8 cellular contexts compared by ENCODE assay signal in the genomic region with DNA sequence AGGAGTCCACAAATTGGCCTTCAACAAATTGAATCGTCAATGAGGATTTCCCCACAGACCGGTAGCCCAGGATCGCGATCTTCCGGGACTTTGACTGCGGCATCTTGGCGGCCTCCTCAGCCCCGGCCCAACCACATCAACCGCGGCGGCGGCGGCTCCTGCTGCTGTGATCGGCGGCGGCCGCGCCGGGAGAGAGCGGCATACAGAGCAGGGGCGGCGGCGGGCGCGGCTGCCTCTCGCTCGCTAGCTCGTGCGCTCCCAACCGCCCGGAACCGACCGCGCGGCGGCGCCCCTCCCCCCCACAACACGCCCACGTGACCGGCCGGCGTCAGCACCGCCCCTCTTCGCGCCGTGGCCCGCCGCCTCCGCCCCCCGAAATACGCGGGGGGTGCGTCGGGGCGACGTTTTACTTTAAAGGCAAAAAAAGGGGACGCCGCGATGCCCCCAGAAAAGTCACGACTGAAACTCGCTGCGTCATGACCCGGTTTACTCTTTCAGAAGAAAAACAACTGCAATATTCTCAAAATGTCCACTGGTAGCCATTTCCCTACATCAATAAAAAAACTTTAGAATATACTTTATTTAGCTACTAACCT. TPM values are rescaled to one million over a fixed set of nuclear protein-coding genes. Genes with fewer than 3 reads are reported as not detected.
A peak's percentile ranks its signal among the peaks of the same experiment; 100 is the strongest.
DNase-seq lines count a peak whose midpoint lies in the region; ATAC-seq and TF ChIP-seq lines count a peak whose summit lies in the region.
"Not testable (repeated sequence)": the region's sequence is repeated elsewhere in the genome, so short reads cannot be mapped to it uniquely, and the experiment has no call there.

No MANE protein-coding gene starts in this region.

- in situ Hi-C loops in IMR-90 (cut with MboI; ENCODE audit: low sequenced_read_pairs) = not testable (repeated sequence)

- not testable (repeated sequence) for H3K36me3 ChIP-seq in IMR-90 (ENCODE audit: control insufficient read depth, insufficient read depth, low read length); prostate gland

- H3K27me3 ChIP-seq in IMR-90 (ENCODE audit: control insufficient read depth, insufficient read depth, low read length); prostate gland (replicated peaks; ENCODE audit: insufficient read depth): not testable (repeated sequence)

- WGBS in IMR-90 (ENCODE audit: extremely low coverage in 2 of 2, insufficient read length in 1 of 2), 2 experiments = no CpG with 5 or more reads among the region's 63 CpGs
- WGBS in prostate gland = 1% methylated on average over 7 of the region's 63 CpGs

- TF ChIP-seq POLR2A in IMR-90 (IDR thresholded peaks at IDR 0.05; ENCODE audit: low read depth, low read length); prostate gland (IDR thresholded peaks at IDR 0.05): not testable (repeated sequence)

- POLR2A ChIA-PET in IMR-90 (lab: Charles Lee; ENCODE audit: unreplicated experiment); activated CD4-positive, alpha-beta T cell treated with anti-CD3 and anti-CD28 coated beads, Interleukin-2, amount 10 ng/mL, durations not matched to agents 7 days and 5 days (lab: Charles Lee): not testable (repeated sequence)

- H3K4me3 ChIP-seq in AG10803 (ENCODE audit: low read length) = peak overlapping the region; percentile 30; the same call in 1 of the 2 replicates
- H3K4me3 ChIP-seq in IMR-90 (ENCODE audit: insufficient read depth, low read depth, low read length) = peak overlapping the region; percentile 37
- peak overlapping the region; percentile 25 to 27 for H3K4me3 ChIP-seq in prostate gland

- not testable (repeated sequence) for H3K79me1 ChIP-seq in IMR-90 (ENCODE audit: low read depth in 1 of 2, low read length in 2 of 2)

- not testable (repeated sequence) for H3K27ac Mint-ChIP-seq in activated CD4-positive, alpha-beta T cell treated with anti-CD3 and anti-CD28 coated beads, Interleukin-2, amount 10 ng/mL, durations not matched to agents 7 days and 5 days
- peak overlapping the region; percentile 74 for H3K27ac Mint-ChIP-seq in chondrocyte (ENCODE audit: unreplicated experiment)
- peak overlapping the region in 5 of 6 donors; percentile 39 to 71 (median 62) for H3K27ac Mint-ChIP-seq in immature natural killer cell

- H3K4me1 Mint-ChIP-seq in activated CD4-positive, alpha-beta T cell treated with anti-CD3 and anti-CD28 coated beads, Interleukin-2, amount 10 ng/mL, durations not matched to agents 7 days and 5 days; chondrocyte (ENCODE audit: low read depth); immature natural killer cell: not testable (repeated sequence)

- not testable (repeated sequence) for H2BK120ac ChIP-seq in IMR-90 (ENCODE audit: low read depth, low read length)

- ATAC-seq in GM19397 (IDR thresholded peaks at IDR 0.05; ENCODE audit: unreplicated experiment) (peak; percentile 83), HG02763 (IDR thresholded peaks at IDR 0.05; ENCODE audit: unreplicated experiment) (peak; percentile 74), IMR-90 (ENCODE audit: low read depth) (peak; percentile 93)

- not testable (repeated sequence) for H3K9me3 ChIP-seq in IMR-90 (ENCODE audit: control insufficient read depth, insufficient read depth, low read length); prostate gland

- not testable (repeated sequence) for H2BK20ac ChIP-seq in IMR-90 (ENCODE audit: low read depth, low read length)

- not testable (repeated sequence) for DNase-seq in AG10803 (ENCODE audit: low read depth); IMR-90; activated CD4-positive, alpha-beta T cell treated with anti-CD3 and anti-CD28 coated beads, Interleukin-2, amount 10 ng/mL, durations not matched to agents 7 days and 5 days; chondrocyte (ENCODE audit: low spot score); prostate gland (ENCODE audit: low spot score)
- peak; percentile 14 to 33 (median 22) for DNase-seq in immature natural killer cell

- not testable (repeated sequence) for H3K4me1 ChIP-seq in IMR-90 (ENCODE audit: control insufficient read depth, insufficient read depth, low read length); prostate gland (replicated peaks)

- H3K4me3 Mint-ChIP-seq in activated CD4-positive, alpha-beta T cell treated with anti-CD3 and anti-CD28 coated beads, Interleukin-2, amount 10 ng/mL, durations not matched to agents 7 days and 5 days = peak overlapping the region; percentile 44
- H3K4me3 Mint-ChIP-seq in chondrocyte (ENCODE audit: unreplicated experiment) = peak overlapping the region; percentile 50
- peak overlapping the region; percentile 42 to 80 (median 73) for H3K4me3 Mint-ChIP-seq in immature natural killer cell

- dilution Hi-C loops in IMR-90 (cut with HindIII; ENCODE audit: low sequenced_read_pairs, unreplicated experiment) = not testable (repeated sequence)

- H3K9ac ChIP-seq in IMR-90 (ENCODE audit: low read depth, low read length) = not testable (repeated sequence)

- H4K91ac ChIP-seq in IMR-90 (ENCODE audit: insufficient read depth, low read depth, low read length) = not testable (repeated sequence)

- H3K4me2 ChIP-seq in IMR-90 (ENCODE audit: low read depth, low read length) = peak overlapping the region; percentile 35; the same call in 1 of the 2 replicates

- H3K9me3 Mint-ChIP-seq in activated CD4-positive, alpha-beta T cell treated with anti-CD3 and anti-CD28 coated beads, Interleukin-2, amount 10 ng/mL, durations not matched to agents 7 days and 5 days; chondrocyte (ENCODE audit: low read depth); immature natural killer cell: not testable (repeated sequence)

- H3K18ac ChIP-seq in IMR-90 (ENCODE audit: low read depth, low read length) = not testable (repeated sequence)

- H3K27ac ChIP-seq in IMR-90 (ENCODE audit: insufficient read depth, low read length) = not testable (repeated sequence)
- peak overlapping the region; percentile 55 to 65 for H3K27ac ChIP-seq in prostate gland

- H3K23ac ChIP-seq in IMR-90 (ENCODE audit: low read depth, low read length) = not testable (repeated sequence)

- H4K5ac ChIP-seq in IMR-90 (ENCODE audit: low read depth, low read length) = not testable (repeated sequence)

- not testable (repeated sequence) for H3K4ac ChIP-seq in IMR-90 (ENCODE audit: low read depth, low read length)

- H2BK5ac ChIP-seq in IMR-90 (ENCODE audit: low read depth, low read length, poor library complexity, severe bottlenecking) = not testable (repeated sequence)

- CTCF ChIA-PET in IMR-90 (lab: Yijun Ruan, JAX); activated CD4-positive, alpha-beta T cell treated with anti-CD3 and anti-CD28 coated beads, Interleukin-2, amount 10 ng/mL, durations not matched to agents 7 days and 5 days (lab: Charles Lee): not testable (repeated sequence)

- H2AFZ ChIP-seq in IMR-90 (replicated peaks; ENCODE audit: low read length, poor library complexity) = not testable (repeated sequence)

- not testable (repeated sequence) for H3K9me1 ChIP-seq in IMR-90 (ENCODE audit: insufficient read depth, low read length)

- H3K27me3 Mint-ChIP-seq in activated CD4-positive, alpha-beta T cell treated with anti-CD3 and anti-CD28 coated beads, Interleukin-2, amount 10 ng/mL, durations not matched to agents 7 days and 5 days; chondrocyte (ENCODE audit: low read depth); immature natural killer cell (ENCODE audit: low read depth in 3 of 3): not testable (repeated sequence)

- not testable (repeated sequence) for H4K20me1 ChIP-seq in IMR-90 (ENCODE audit: insufficient read depth, low read length)

- H2BK15ac ChIP-seq in IMR-90 (ENCODE audit: low read depth, low read length) = not testable (repeated sequence)

- not testable (repeated sequence) for H3K56ac ChIP-seq in IMR-90 (ENCODE audit: extremely low read depth, insufficient read depth, low read length)

- H4K8ac ChIP-seq in IMR-90 (ENCODE audit: low read depth in 2 of 2, low read length in 2 of 2) = not testable (repeated sequence)

- H2AK9ac ChIP-seq in IMR-90 (replicated peaks; ENCODE audit: low read depth, low read length, poor library complexity) = not testable (repeated sequence)

- intact Hi-C loops in IMR-90 (cut with micrococcal nuclease); prostate gland (cut with DNase I): not testable (repeated sequence)

- not testable (repeated sequence) for TF ChIP-seq RAD21 in IMR-90 (IDR thresholded peaks at IDR 0.05; ENCODE audit: low read length)

- TF ChIP-seq CTCF in AG10803 (conservative IDR thresholded peaks at IDR 0.05; ENCODE audit: low read length); IMR-90 (conservative IDR thresholded peaks at IDR 0.05; ENCODE audit: low read depth, low read length); chondrocyte (IDR thresholded peaks at IDR 0.05); prostate gland (IDR thresholded peaks at IDR 0.05): not testable (repeated sequence)

- not testable (repeated sequence) for BruUV-seq in IMR-90 (replicated peaks; lab: Mats Ljungman, UMichigan)

- H3K14ac ChIP-seq in IMR-90 (replicated peaks; ENCODE audit: low read depth, low read length) = not testable (repeated sequence)

- not testable (repeated sequence) for H3K36me3 Mint-ChIP-seq in activated CD4-positive, alpha-beta T cell treated with anti-CD3 and anti-CD28 coated beads, Interleukin-2, amount 10 ng/mL, durations not matched to agents 7 days and 5 days (ENCODE audit: low read depth); chondrocyte (ENCODE audit: low read depth); immature natural killer cell

- not testable (repeated sequence) for H2AK5ac ChIP-seq in IMR-90 (ENCODE audit: low read depth, low read length)

RNA-seq across cellular contexts. Expression of gene SYT15, which starts 56.5 kb away (rescaled TPM):
- total RNA-seq in IMR-90 (2012; rRNA removed) (0.54 and 1.1 TPM in 2 replicates), chondrocyte (11.6 to 44.3 TPM (median 14.5 TPM) in 3 replicates), prostate gland (1 to 10 TPM; 1.6 to 7.0 TPM)
- polyA plus RNA-seq in IMR-90 (2012; rRNA removed) (0.42 and 0.68 TPM in 2 replicates), immature natural killer cell (under 1 TPM in 2 of 3 donors, not detected in 1; 0.06 to 0.07 TPM)
- polyA plus RNA-seq in IMR-90 (2012; cell fraction: cytosol; rRNA removed) = 0.09 and 0.25 TPM in 2 replicates
- polyA plus RNA-seq in IMR-90 (2012; cell fraction: nucleus; rRNA removed; ENCODE audit: low replicate concordance) = 0.41 and 0.94 TPM in 2 replicates
- 1 to 10 TPM in 1 of 2 experiments, under 1 TPM in 1; 0.79 to 1.2 TPM for total RNA-seq in activated CD4-positive, alpha-beta T cell treated with anti-CD3 and anti-CD28 coated beads, Interleukin-2, amount 10 ng/mL, durations not matched to agents 7 days and 5 days
